In genomic region chr3:65379223-65379622, GRCh38 we compare ENCODE assay signal across 16 cellular contexts.
DNase-seq lines count a peak whose midpoint lies in the region; ATAC-seq and TF ChIP-seq lines count a peak whose summit lies in the region.
"Had no signal": no experiment of that assay in that cellular context is flagged by ENCODE, and none has a peak within 500 bp of the region (broad histone marks: within the 10 kb centered on the region; RNA-seq: fewer than 3 reads in every experiment).

No MANE protein-coding gene starts in this region.

- no peak overlapping the region for H3K27ac ChIP-seq in mesenchymal stem cell (ENCODE audit: low read length, poor library complexity, severe bottlenecking)
- peak overlapping the region in 3 of 4 donors; percentile 9 to 57 (median 16) for H3K27ac ChIP-seq in sigmoid colon
- H3K27ac ChIP-seq: GM23248 had no signal

- TF ChIP-seq CTCF in chondrocyte (IDR thresholded peaks at IDR 0.05): no peak
- TF ChIP-seq CTCF in sigmoid colon (IDR thresholded peaks at IDR 0.05): no peak

- H3K4me3 ChIP-seq in mesenchymal stem cell (ENCODE audit: insufficient read depth in 1 of 2, low read depth in 1 of 2, low read length in 2 of 2): no peak overlapping the region
- no peak overlapping the region for H3K4me3 ChIP-seq in sigmoid colon
- H3K4me3 ChIP-seq: GM23248 had no signal

- 96% methylated on average over 35 of the region's 35 CpGs for WGBS in mesenchymal stem cell
- 98% methylated on average over 35 of the region's 35 CpGs for WGBS in sigmoid colon, 2 donors

- no peaks in the 10 kb centered on the region for H3K9me3 ChIP-seq in mesenchymal stem cell (ENCODE audit: control insufficient read depth, low read length)
- no peaks in the 10 kb centered on the region for H3K9me3 ChIP-seq in sigmoid colon

- no peak overlapping the region for H3K4me2 ChIP-seq in mesenchymal stem cell (ENCODE audit: low read length, poor library complexity, severe bottlenecking)

- H3K4me1 Mint-ChIP-seq in chondrocyte (ENCODE audit: low read depth): no peaks in the 10 kb centered on the region
- H3K4me1 Mint-ChIP-seq in naive thymus-derived CD8-positive, alpha-beta T cell: no peaks in the 10 kb centered on the region
- H3K4me1 Mint-ChIP-seq: CD4-positive, alpha-beta memory T cell had no signal

- H3K4ac ChIP-seq in mesenchymal stem cell (ENCODE audit: low read depth in 1 of 2, low read length in 2 of 2): no peak overlapping the region

- intact Hi-C loops in sigmoid colon (cut with DNase I): no loop called here

- no peak overlapping the region for H3K23ac ChIP-seq in mesenchymal stem cell (ENCODE audit: low read length in 2 of 2)

- ATAC-seq in naive thymus-derived CD8-positive, alpha-beta T cell: no peak

- POLR2A ChIA-PET in naive thymus-derived CD8-positive, alpha-beta T cell (lab: Charles Lee): no interaction called here

- H3K36me3 ChIP-seq in mesenchymal stem cell (ENCODE audit: control insufficient read depth in 1 of 2, insufficient read depth in 2 of 2, low read depth in 1 of 2, low read length in 2 of 2) (peaks cover 12 to 43% of the 10 kb centered on the region in 2 experiments), sigmoid colon (peaks cover 0 to 49% (median 17%) of the 10 kb centered on the region in 4 donors)

- no peak overlapping the region for H2BK120ac ChIP-seq in mesenchymal stem cell (ENCODE audit: low read depth, low read length)

- H3K9ac ChIP-seq in mesenchymal stem cell (ENCODE audit: low read length): no peak overlapping the region
- H3K9ac ChIP-seq: GM23248 had no signal

- H3K4me1 ChIP-seq in mesenchymal stem cell (ENCODE audit: control insufficient read depth, insufficient read depth, low read depth, low read length): peaks cover 2% of the 10 kb centered on the region
- H3K4me1 ChIP-seq in sigmoid colon: peaks cover 0 to 27% (median 3%) of the 10 kb centered on the region in 4 donors

- peak overlapping the region; percentile 19 for H4K91ac ChIP-seq in mesenchymal stem cell (ENCODE audit: low read length)

- no peak overlapping the region for H2BK12ac ChIP-seq in mesenchymal stem cell (ENCODE audit: low read length in 2 of 2)

- no peak overlapping the region for H3K18ac ChIP-seq in mesenchymal stem cell (ENCODE audit: low read depth in 1 of 2, low read length in 2 of 2)

- no peak overlapping the region for H2AFZ ChIP-seq in mesenchymal stem cell (ENCODE audit: low read depth, low read length)
- H2AFZ ChIP-seq: GM23248 had no signal

- TF ChIP-seq EP300 in sigmoid colon (IDR thresholded peaks at IDR 0.05): no peak

- H4K8ac ChIP-seq in mesenchymal stem cell (ENCODE audit: low read length): no peak overlapping the region

- no peaks in the 10 kb centered on the region for H3K27me3 Mint-ChIP-seq in chondrocyte (ENCODE audit: low read depth)
- peaks cover 0 to 3% (median 0%) of the 10 kb centered on the region in 5 donors for H3K27me3 Mint-ChIP-seq in naive thymus-derived CD8-positive, alpha-beta T cell
- H3K27me3 Mint-ChIP-seq: CD4-positive, alpha-beta memory T cell had no signal

- H2AK5ac ChIP-seq in mesenchymal stem cell (ENCODE audit: low read length, severe bottlenecking): no peak overlapping the region

- TF ChIP-seq POLR2A in sigmoid colon (IDR thresholded peaks at IDR 0.05): no peak

- no peak overlapping the region for H2BK5ac ChIP-seq in mesenchymal stem cell (ENCODE audit: low read depth, low read length, poor library complexity, severe bottlenecking)

- peak; percentile 91 for DNase-seq in chondrocyte (ENCODE audit: low spot score)
- DNase-seq in mesenchymal stem cell: no peak
- DNase-seq in sigmoid colon: peak; percentile 61
- no peak for DNase-seq in KG1 (lab: John Stamatoyannopoulos, UW)
- no peak for DNase-seq in naive thymus-derived CD8-positive, alpha-beta T cell
- no peak for DNase-seq in RPMI8226
- DNase-seq: C1 segment of cervical spinal cord; Calu3; CD4-positive, alpha-beta memory T cell; COR-L47; DMS53; DMS79 treated with DMSO at 0.1 percent for 48 hours; GF-D8; GM23248; H7; HCEC 1CT had no signal

- H3K27me3 ChIP-seq in mesenchymal stem cell (ENCODE audit: control insufficient read depth in 1 of 2, insufficient read depth in 1 of 2, low read length in 2 of 2) (no peaks in the 10 kb centered on the region), sigmoid colon (no peaks in the 10 kb centered on the region)

- no peaks in the 10 kb centered on the region for H3K9me3 Mint-ChIP-seq in chondrocyte (ENCODE audit: low read depth)
- peaks cover 0 to 14% (median 2%) of the 10 kb centered on the region in 9 donors for H3K9me3 Mint-ChIP-seq in naive thymus-derived CD8-positive, alpha-beta T cell

- no peak overlapping the region for H3K27ac Mint-ChIP-seq in chondrocyte (ENCODE audit: unreplicated experiment)
- H3K27ac Mint-ChIP-seq in naive thymus-derived CD8-positive, alpha-beta T cell: no peak overlapping the region
- H3K27ac Mint-ChIP-seq: CD4-positive, alpha-beta memory T cell had no signal

- no peak overlapping the region for H2BK15ac ChIP-seq in mesenchymal stem cell (ENCODE audit: low read depth, poor library complexity, severe bottlenecking)

- H3K36me3 Mint-ChIP-seq in chondrocyte (ENCODE audit: low read depth): peaks cover 28% of the 10 kb centered on the region
- no peaks in the 10 kb centered on the region for H3K36me3 Mint-ChIP-seq in naive thymus-derived CD8-positive, alpha-beta T cell
- H3K36me3 Mint-ChIP-seq: CD4-positive, alpha-beta memory T cell had no signal

- no peak overlapping the region for H3K14ac ChIP-seq in mesenchymal stem cell (ENCODE audit: low read length in 2 of 2)

- no peak overlapping the region for H3K4me3 Mint-ChIP-seq in chondrocyte (ENCODE audit: unreplicated experiment)
- H3K4me3 Mint-ChIP-seq in naive thymus-derived CD8-positive, alpha-beta T cell: no peak overlapping the region
- H3K4me3 Mint-ChIP-seq: CD4-positive, alpha-beta memory T cell had no signal

- no peaks in the 10 kb centered on the region for H3K79me1 ChIP-seq in mesenchymal stem cell (replicated peaks; ENCODE audit: low read length, poor library complexity, severe bottlenecking)

Comparison
In these comparisons a context has a peak if more than half of its experiments do, and no peak if none do; other contexts are left out.
1. DNase-seq: peak in chondrocyte (single experiment) and sigmoid colon (single experiment); none in mesenchymal stem cell (single experiment), KG1 (single experiment), naive thymus-derived CD8-positive, alpha-beta T cell (0 of 10) and RPMI8226 (single experiment).